In genomic region chr13:36530861-36531590, GRCh38 we compare ENCODE assay signal across 14 cellular contexts.
DNase-seq lines count a peak whose midpoint lies in the region; ATAC-seq, FAIRE-seq and TF ChIP-seq lines count a peak whose summit lies in the region.
"Had no signal": no experiment of that assay in that cellular context is flagged by ENCODE, and none has a peak within 500 bp of the region (broad histone marks: within the 10 kb centered on the region; RNA-seq: fewer than 3 reads in every experiment).

No MANE protein-coding gene starts in this region.

- H3K4me3 ChIP-seq in SK-N-SH (ENCODE audit: low read depth in 2 of 2, low read length in 1 of 2) (no peak overlapping the region), PC-3 (ENCODE audit: low read length) (no peak overlapping the region), bronchial epithelial cell (ENCODE audit: low read depth, low read length) (no peak overlapping the region), thyroid gland (replicated peaks in 1 of 3) (no peak overlapping the region)
- H3K4me3 ChIP-seq: HAP-1, SJCRH30 had no signal

- TF ChIP-seq CTCF in SK-N-SH (IDR thresholded peaks at IDR 0.05): no peak
- no peak for TF ChIP-seq CTCF in PC-3 (conservative IDR thresholded peaks at IDR 0.05; ENCODE audit: low read depth, low read length)
- TF ChIP-seq CTCF in bronchial epithelial cell (IDR thresholded peaks at IDR 0.05; ENCODE audit: insufficient read depth, low read length, severe bottlenecking): no peak
- TF ChIP-seq CTCF in thyroid gland (IDR thresholded peaks at IDR 0.05): no peak

- no peak for DNase-seq in SK-N-SH
- DNase-seq in PC-3: no peak
- no peak for DNase-seq in bronchial epithelial cell (ENCODE audit: low read depth)
- no peak for DNase-seq in thyroid gland
- DNase-seq in medulla oblongata (ENCODE audit: extremely low spot score): no peak
- no peak for DNase-seq in activated naive CD4-positive, alpha-beta T cell treated with Interleukin-2 at 50 U/mL for 16 hours
- no peak for DNase-seq in NCI-H2029 (lab: John Stamatoyannopoulos, UW)
- DNase-seq: NCI-H1092, NCI-H524 had no signal

- H3K4me1 ChIP-seq in SK-N-SH (ENCODE audit: control insufficient read depth in 1 of 2, insufficient read depth in 2 of 2, low read depth in 1 of 2, low read length in 1 of 2) (peaks cover 0 to 31% of the 10 kb centered on the region in 2 experiments; a peak in 1 of 4 replicates), PC-3 (ENCODE audit: insufficient read depth, low read length) (peaks cover 43% of the 10 kb centered on the region), thyroid gland (peaks cover 36 to 44% of the 10 kb centered on the region in 2 donors)
- H3K4me1 ChIP-seq: HAP-1 had no signal

- H3K4me2 ChIP-seq in SK-N-SH (peak overlapping the region; percentile 22; the same call in 1 of the 2 replicates), PC-3 (ENCODE audit: low read length) (peak overlapping the region; percentile 34; the same call in 1 of the 2 replicates)

- H3K79me2 ChIP-seq in SK-N-SH (ENCODE audit: insufficient read depth) (no peaks in the 10 kb centered on the region), PC-3 (ENCODE audit: low read length) (no peaks in the 10 kb centered on the region)

- H2AFZ ChIP-seq in SK-N-SH (ENCODE audit: low read depth): 0 out of 2 replicates have a peak overlapping the region, but pooled peaks have one; percentile 29
- no peak overlapping the region for H2AFZ ChIP-seq in PC-3 (ENCODE audit: low read length)

- peak overlapping the region; percentile 17 to 65; a peak in 3 of 4 replicates for H3K27ac ChIP-seq in SK-N-SH (ENCODE audit: low read depth in 2 of 2, low read length in 1 of 2)
- no peak overlapping the region for H3K27ac ChIP-seq in PC-3 (ENCODE audit: low read length)
- peak overlapping the region; percentile 42 to 67 (median 47) for H3K27ac ChIP-seq in thyroid gland
- H3K27ac ChIP-seq: 22Rv1, SJCRH30 had no signal

- no TSS peak for BruUV-seq in PC-3 (replicated peaks; lab: Mats Ljungman, UMichigan)

- no peaks in the 10 kb centered on the region for H4K20me1 ChIP-seq in SK-N-SH (ENCODE audit: insufficient read depth)
- no peaks in the 10 kb centered on the region for H4K20me1 ChIP-seq in PC-3 (ENCODE audit: low read length)

- no peak for TF ChIP-seq POLR2A in thyroid gland (IDR thresholded peaks at IDR 0.05)

- no peaks in the 10 kb centered on the region for H3K9me2 ChIP-seq in SK-N-SH
- no peaks in the 10 kb centered on the region for H3K9me2 ChIP-seq in PC-3 (replicated peaks; ENCODE audit: low read length)

- no peak for TF ChIP-seq RAD21 in SK-N-SH (IDR thresholded peaks at IDR 0.05; ENCODE audit: low read length)

- CTCF ChIA-PET in SK-N-SH (lab: Yijun Ruan, JAX): interaction anchor here (1.0 kb wide), 1 partner anchor 11 kb away, joined by 3 read pairs; no protein-coding TSS in a partner anchor
- CTCF ChIA-PET in PC-3 (lab: Charles Lee): no interaction called here

- POLR2A ChIA-PET in SK-N-SH (lab: Yijun Ruan, JAX) (interaction anchor here (0.5 kb wide), 1 partner anchor 607 kb away, joined by 5 read pairs; no protein-coding TSS in a partner anchor), PC-3 (lab: Charles Lee; ENCODE audit: unreplicated experiment) (no interaction called here)

- intact Hi-C loops in PC-3 (cut with micrococcal nuclease): no loop called here
- intact Hi-C loops in thyroid gland (cut with DNase I): no loop called here

- 10% methylated on average over 5 of the region's 5 CpGs for WGBS in SK-N-SH (ENCODE audit: low lambda C conversion rate)
- WGBS in thyroid gland, 2 donors: 90 to 91% methylated on average over 5 of the region's 5 CpGs

- peaks cover 2% of the 10 kb centered on the region for H3F3A ChIP-seq in SK-N-SH (replicated peaks; ENCODE audit: insufficient read depth)
- no peaks in the 10 kb centered on the region for H3F3A ChIP-seq in PC-3 (ENCODE audit: low read length, unreplicated experiment)

- TF ChIP-seq EP300 in SK-N-SH (IDR thresholded peaks at IDR 0.05; ENCODE audit: borderline replicate concordance in 1 of 2, low read depth in 1 of 2, low read length in 1 of 2): no peak

- peak; percentile 40 for FAIRE-seq in bronchial epithelial cell (lab: Jason Lieb, UNC)
- FAIRE-seq: HTR-8/SVneo had no signal

- H3K9ac ChIP-seq in SK-N-SH (no peak overlapping the region), PC-3 (ENCODE audit: low read length) (no peak overlapping the region)

- ATAC-seq in SK-N-SH treated with all-trans-retinoic acid at 6 μM for 48 hours (no peak), PC-3 (no peak)

- no peaks in the 10 kb centered on the region for H3K27me3 ChIP-seq in SK-N-SH (ENCODE audit: insufficient read depth)
- no peaks in the 10 kb centered on the region for H3K27me3 ChIP-seq in PC-3 (ENCODE audit: low read length)
- H3K27me3 ChIP-seq in bronchial epithelial cell (ENCODE audit: control insufficient read depth, insufficient read depth, low read length): no peaks in the 10 kb centered on the region
- no peaks in the 10 kb centered on the region for H3K27me3 ChIP-seq in thyroid gland
- H3K27me3 ChIP-seq: SJCRH30 had no signal

- H3K36me3 ChIP-seq in SK-N-SH (replicated peaks in 1 of 2; ENCODE audit: control insufficient read depth in 1 of 2, insufficient read depth in 2 of 2, low read length in 1 of 2): no peaks in the 10 kb centered on the region
- no peaks in the 10 kb centered on the region for H3K36me3 ChIP-seq in PC-3 (ENCODE audit: low read depth, low read length)
- no peaks in the 10 kb centered on the region for H3K36me3 ChIP-seq in bronchial epithelial cell (ENCODE audit: control insufficient read depth, insufficient read depth, low read length)
- H3K36me3 ChIP-seq in thyroid gland: no peaks in the 10 kb centered on the region
- H3K36me3 ChIP-seq: HAP-1, SJCRH30 had no signal

- no peaks in the 10 kb centered on the region for H3K9me3 ChIP-seq in SK-N-SH
- no peaks in the 10 kb centered on the region for H3K9me3 ChIP-seq in PC-3 (ENCODE audit: low read length)
- H3K9me3 ChIP-seq in thyroid gland: no peaks in the 10 kb centered on the region
- H3K9me3 ChIP-seq: HAP-1, SJCRH30 had no signal

TF ChIP-seq in SK-N-SH, 30 proteins besides CTCF, POLR2A, EP300 and RAD21:
- TF ChIP-seq MXI1 (IDR thresholded peaks at IDR 0.05; ENCODE audit: low read depth, low read length): no peak
- TF ChIP-seq, protein P1, sequence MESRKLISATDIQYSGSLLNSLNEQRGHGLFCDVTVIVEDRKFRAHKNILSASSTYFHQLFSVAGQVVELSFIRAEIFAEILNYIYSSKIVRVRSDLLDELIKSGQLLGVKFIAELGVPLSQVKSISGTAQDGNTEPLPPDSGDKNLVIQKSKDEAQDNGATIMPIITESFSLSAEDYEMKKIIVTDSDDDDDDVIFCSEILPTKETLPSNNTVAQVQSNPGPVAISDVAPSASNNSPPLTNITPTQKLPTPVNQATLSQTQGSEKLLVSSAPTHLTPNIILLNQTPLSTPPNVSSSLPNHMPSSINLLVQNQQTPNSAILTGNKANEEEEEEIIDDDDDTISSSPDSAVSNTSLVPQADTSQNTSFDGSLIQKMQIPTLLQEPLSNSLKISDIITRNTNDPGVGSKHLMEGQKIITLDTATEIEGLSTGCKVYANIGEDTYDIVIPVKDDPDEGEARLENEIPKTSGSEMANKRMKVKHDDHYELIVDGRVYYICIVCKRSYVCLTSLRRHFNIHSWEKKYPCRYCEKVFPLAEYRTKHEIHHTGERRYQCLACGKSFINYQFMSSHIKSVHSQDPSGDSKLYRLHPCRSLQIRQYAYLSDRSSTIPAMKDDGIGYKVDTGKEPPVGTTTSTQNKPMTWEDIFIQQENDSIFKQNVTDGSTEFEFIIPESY (IDR thresholded peaks at IDR 0.05; ENCODE audit: borderline replicate concordance, low read depth): no peak
- TF ChIP-seq GATA2 (CRISPR knock-in tag; IDR thresholded peaks at IDR 0.05): no peak
- TF ChIP-seq YY1 (IDR thresholded peaks at IDR 0.05; ENCODE audit: low read depth): no peak
TF ChIP-seq in SK-N-SH: peak in this region for 0.

TF ChIP-seq in SK-N-SH treated with all-trans-retinoic acid at 6 μM for 48 hours, 23 proteins besides CTCF, POLR2A, EP300 and RAD21 (continues in another document):
- no peak for TF ChIP-seq ESRRG (CRISPR knock-in tag; IDR thresholded peaks at IDR 0.05)
- no peak for TF ChIP-seq ZNF70 (CRISPR knock-in tag; IDR thresholded peaks at IDR 0.05)
- TF ChIP-seq ZC3H10 (CRISPR knock-in tag; IDR thresholded peaks at IDR 0.05): no peak
- TF ChIP-seq, protein P2, sequence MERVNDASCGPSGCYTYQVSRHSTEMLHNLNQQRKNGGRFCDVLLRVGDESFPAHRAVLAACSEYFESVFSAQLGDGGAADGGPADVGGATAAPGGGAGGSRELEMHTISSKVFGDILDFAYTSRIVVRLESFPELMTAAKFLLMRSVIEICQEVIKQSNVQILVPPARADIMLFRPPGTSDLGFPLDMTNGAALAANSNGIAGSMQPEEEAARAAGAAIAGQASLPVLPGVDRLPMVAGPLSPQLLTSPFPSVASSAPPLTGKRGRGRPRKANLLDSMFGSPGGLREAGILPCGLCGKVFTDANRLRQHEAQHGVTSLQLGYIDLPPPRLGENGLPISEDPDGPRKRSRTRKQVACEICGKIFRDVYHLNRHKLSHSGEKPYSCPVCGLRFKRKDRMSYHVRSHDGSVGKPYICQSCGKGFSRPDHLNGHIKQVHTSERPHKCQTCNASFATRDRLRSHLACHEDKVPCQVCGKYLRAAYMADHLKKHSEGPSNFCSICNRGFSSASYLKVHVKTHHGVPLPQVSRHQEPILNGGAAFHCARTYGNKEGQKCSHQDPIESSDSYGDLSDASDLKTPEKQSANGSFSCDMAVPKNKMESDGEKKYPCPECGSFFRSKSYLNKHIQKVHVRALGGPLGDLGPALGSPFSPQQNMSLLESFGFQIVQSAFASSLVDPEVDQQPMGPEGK (CRISPR knock-in tag; IDR thresholded peaks at IDR 0.05; ENCODE audit: borderline replicate concordance): no peak
- TF ChIP-seq, protein P3, sequence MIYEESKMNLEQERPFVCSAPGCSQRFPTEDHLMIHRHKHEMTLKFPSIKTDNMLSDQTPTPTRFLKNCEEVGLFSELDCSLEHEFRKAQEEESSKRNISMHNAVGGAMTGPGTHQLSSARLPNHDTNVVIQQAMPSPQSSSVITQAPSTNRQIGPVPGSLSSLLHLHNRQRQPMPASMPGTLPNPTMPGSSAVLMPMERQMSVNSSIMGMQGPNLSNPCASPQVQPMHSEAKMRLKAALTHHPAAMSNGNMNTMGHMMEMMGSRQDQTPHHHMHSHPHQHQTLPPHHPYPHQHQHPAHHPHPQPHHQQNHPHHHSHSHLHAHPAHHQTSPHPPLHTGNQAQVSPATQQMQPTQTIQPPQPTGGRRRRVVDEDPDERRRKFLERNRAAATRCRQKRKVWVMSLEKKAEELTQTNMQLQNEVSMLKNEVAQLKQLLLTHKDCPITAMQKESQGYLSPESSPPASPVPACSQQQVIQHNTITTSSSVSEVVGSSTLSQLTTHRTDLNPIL (CRISPR knock-in tag; IDR thresholded peaks at IDR 0.05; ENCODE audit: low read depth): no peak
- no peak for TF ChIP-seq SNAI2 (CRISPR knock-in tag; IDR thresholded peaks at IDR 0.05)
